Comparison of ENCODE assay signal across 25 cellular contexts in the genomic region with DNA sequence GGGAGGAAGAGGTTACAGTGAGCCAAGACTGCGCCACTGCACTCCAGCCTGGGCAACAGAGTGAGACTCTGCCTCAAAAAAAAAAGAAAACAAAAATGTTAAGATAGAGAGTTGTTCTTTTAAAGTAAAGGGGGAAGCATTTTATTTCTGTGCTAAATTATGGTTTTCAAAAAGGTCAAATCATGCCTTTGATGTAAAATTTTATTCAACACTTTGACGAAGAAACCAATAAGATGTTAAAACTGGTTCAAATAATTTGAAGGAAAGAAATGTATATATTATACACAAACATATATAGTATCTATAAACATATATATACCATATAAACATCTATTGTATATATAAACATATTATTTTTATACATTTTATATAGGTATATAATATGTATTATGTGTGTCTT. TPM values are rescaled to one million over a fixed set of nuclear protein-coding genes. Genes with fewer than 3 reads are reported as not detected.
A peak's percentile ranks its signal among the peaks of the same experiment; 100 is the strongest.
DNase-seq lines count a peak whose midpoint lies in the region; ATAC-seq, FAIRE-seq and TF ChIP-seq lines count a peak whose summit lies in the region.
"Had no signal": no experiment of that assay in that cellular context is flagged by ENCODE, and none has a peak within 500 bp of the region (broad histone marks: within the 10 kb centered on the region; RNA-seq: fewer than 3 reads in every experiment).

No MANE protein-coding gene starts in this region.

- no peak overlapping the region for H3K27ac Mint-ChIP-seq in natural killer cell
- H3K27ac Mint-ChIP-seq in activated CD8-positive, alpha-beta T cell treated with anti-CD3 and anti-CD28 coated beads, Interleukin-2, amount 10 ng/mL, durations not matched to agents 7 days and 5 days: no peak overlapping the region
- H3K27ac Mint-ChIP-seq: CD8-positive, alpha-beta memory T cell had no signal

- WGBS in pancreas, 2 donors: 94 to 95% methylated on average over 2 of the region's 2 CpGs

- CTCF ChIA-PET in HEK293 (lab: Yijun Ruan, JAX): no interaction called here
- CTCF ChIA-PET in activated CD8-positive, alpha-beta T cell treated with anti-CD3 and anti-CD28 coated beads, Interleukin-2, amount 10 ng/mL, durations not matched to agents 7 days and 5 days (lab: Charles Lee): no interaction called here

- no peaks in the 10 kb centered on the region for H3K36me3 Mint-ChIP-seq in natural killer cell
- peaks cover 4% of the 10 kb centered on the region for H3K36me3 Mint-ChIP-seq in activated CD8-positive, alpha-beta T cell treated with anti-CD3 and anti-CD28 coated beads, Interleukin-2, amount 10 ng/mL, durations not matched to agents 7 days and 5 days (ENCODE audit: low read depth)

- H3K27me3 Mint-ChIP-seq in natural killer cell (ENCODE audit: low read depth in 2 of 2): no peaks in the 10 kb centered on the region
- no peaks in the 10 kb centered on the region for H3K27me3 Mint-ChIP-seq in activated CD8-positive, alpha-beta T cell treated with anti-CD3 and anti-CD28 coated beads, Interleukin-2, amount 10 ng/mL, durations not matched to agents 7 days and 5 days (ENCODE audit: low read depth)
- H3K27me3 Mint-ChIP-seq: CD4-positive, alpha-beta memory T cell; CD4-positive, CD25-positive, alpha-beta regulatory T cell had no signal

- TF ChIP-seq CTCF in HEK293 (tag by site-specific recombination; IDR thresholded peaks at IDR 0.05) (no peak), pancreas (IDR thresholded peaks at IDR 0.05) (no peak), natural killer cell (IDR thresholded peaks at IDR 0.05) (no peak)

- FAIRE-seq in A204.1 (lab: Jason Lieb, UNC): peak; percentile 48
- peak; percentile 66 for FAIRE-seq in frontal cortex (lab: Jason Lieb, UNC)
- peak; percentile 5 for FAIRE-seq in pancreas (lab: Jason Lieb, UNC)
- FAIRE-seq: GM12891, GM19239 had no signal

- H3K36me3 ChIP-seq in HEK293 (ENCODE audit: control insufficient read depth in 2 of 2, insufficient read depth in 1 of 2, low read length in 2 of 2) (no peaks in the 10 kb centered on the region), pancreas (no peaks in the 10 kb centered on the region)
- H3K36me3 ChIP-seq: BE2C, BLaER1 had no signal

- POLR2A ChIA-PET in HEK293 (lab: Yijun Ruan, JAX): no interaction called here
- POLR2A ChIA-PET in activated CD8-positive, alpha-beta T cell treated with anti-CD3 and anti-CD28 coated beads, Interleukin-2, amount 10 ng/mL, durations not matched to agents 7 days and 5 days (lab: Charles Lee): no interaction called here

- DNase-seq in frontal cortex (ENCODE audit: low spot score in 2 of 2): no peak
- DNase-seq in pancreas: no peak
- DNase-seq in natural killer cell: no peak
- no peak for DNase-seq in activated CD8-positive, alpha-beta T cell treated with anti-CD3 and anti-CD28 coated beads, Interleukin-2, amount 10 ng/mL, durations not matched to agents 7 days and 5 days
- DNase-seq: ACHN; BE2C; C1 segment of cervical spinal cord; CD4-positive, alpha-beta memory T cell; CD4-positive, CD25-positive, alpha-beta regulatory T cell; CD8-positive, alpha-beta memory T cell; COR-L47; DMS 273 treated with DMSO at 0.1 percent for 48 hours; DMS153; DMS53; DMS79; DND-41; EL; GF-D8 had no signal

- intact Hi-C loops in pancreas (cut with DNase I): no loop called here
- intact Hi-C loops in natural killer cell (cut with micrococcal nuclease): no loop called here

- H3K27ac ChIP-seq in HEK293 (ENCODE audit: extremely low read depth, low read depth, low read length) (no peak overlapping the region), pancreas (no peak overlapping the region)
- H3K27ac ChIP-seq: 22Rv1, BLaER1 had no signal

- H3K4me3 Mint-ChIP-seq in natural killer cell: no peak overlapping the region
- H3K4me3 Mint-ChIP-seq in activated CD8-positive, alpha-beta T cell treated with anti-CD3 and anti-CD28 coated beads, Interleukin-2, amount 10 ng/mL, durations not matched to agents 7 days and 5 days: no peak overlapping the region
- H3K4me3 Mint-ChIP-seq: CD4-positive, alpha-beta memory T cell; CD4-positive, CD25-positive, alpha-beta regulatory T cell; CD8-positive, alpha-beta memory T cell had no signal

- no peaks in the 10 kb centered on the region for H3K9me3 Mint-ChIP-seq in natural killer cell
- H3K9me3 Mint-ChIP-seq in activated CD8-positive, alpha-beta T cell treated with anti-CD3 and anti-CD28 coated beads, Interleukin-2, amount 10 ng/mL, durations not matched to agents 7 days and 5 days (ENCODE audit: insufficient read depth): no peaks in the 10 kb centered on the region
- H3K9me3 Mint-ChIP-seq: CD4-positive, alpha-beta memory T cell; CD8-positive, alpha-beta memory T cell had no signal

- ATAC-seq in pancreas (no peak), GM21619 (IDR thresholded peaks at IDR 0.05; ENCODE audit: unreplicated experiment) (no peak), natural killer cell (no peak)
- no peak for ATAC-seq in activated CD8-positive, alpha-beta T cell treated with anti-CD3 and anti-CD28 coated beads, Interleukin-2, amount 10 ng/mL, durations not matched to agents 7 days and 5 days

- H3K4me1 ChIP-seq in HEK293 (ENCODE audit: control insufficient read depth, insufficient read depth, low read length) (no peaks in the 10 kb centered on the region), pancreas (no peaks in the 10 kb centered on the region)
- H3K4me1 ChIP-seq: BE2C had no signal

- no peaks in the 10 kb centered on the region for H3K4me1 Mint-ChIP-seq in natural killer cell
- H3K4me1 Mint-ChIP-seq in activated CD8-positive, alpha-beta T cell treated with anti-CD3 and anti-CD28 coated beads, Interleukin-2, amount 10 ng/mL, durations not matched to agents 7 days and 5 days (ENCODE audit: low read depth): peaks cover 5% of the 10 kb centered on the region
- H3K4me1 Mint-ChIP-seq: CD8-positive, alpha-beta memory T cell had no signal

- no peaks in the 10 kb centered on the region for H3K27me3 ChIP-seq in pancreas
- H3K27me3 ChIP-seq: BE2C, BLaER1 had no signal

- H3K9me3 ChIP-seq in HEK293 (ENCODE audit: control insufficient read depth, insufficient read depth, low read depth, low read length): no peaks in the 10 kb centered on the region
- H3K9me3 ChIP-seq in pancreas: no peaks in the 10 kb centered on the region
- H3K9me3 ChIP-seq: BE2C, BLaER1 had no signal

- H3K4me3 ChIP-seq in HEK293 (ENCODE audit: low read depth, low read length): no peak overlapping the region
- H3K4me3 ChIP-seq in pancreas: no peak overlapping the region
- H3K4me3 ChIP-seq: BLaER1 had no signal

TF ChIP-seq in HEK293, 187 proteins besides CTCF, POLR2A, EP300 and RAD21:
- TF ChIP-seq ZNF48 (tag by site-specific recombination; IDR thresholded peaks at IDR 0.05): no peak
- TF ChIP-seq ZNF510 (tag by site-specific recombination; IDR thresholded peaks at IDR 0.05; ENCODE audit: insufficient replicate concordance): peak; percentile 97

RNA-seq across cellular contexts. Expression of a gene that starts 43.4 kb away (rescaled TPM):
- 3.3 TPM for total RNA-seq in frontal cortex
- 10 to 100 TPM; 45.1 to 89.1 (median 61.7) TPM for total RNA-seq in pancreas
- polyA plus RNA-seq in pancreas: 10 to 100 TPM; 43.4 to 46.5 TPM
- 1 to 10 TPM; 7.2 to 9.9 (median 7.9) TPM for total RNA-seq in natural killer cell
- 1 to 10 TPM; 2.5 to 3.8 TPM for total RNA-seq in activated CD8-positive, alpha-beta T cell treated with anti-CD3 and anti-CD28 coated beads, Interleukin-2, amount 10 ng/mL, durations not matched to agents 7 days and 5 days

RNA-seq across cellular contexts. Expression of a gene that starts 49.8 kb away (rescaled TPM):
- total RNA-seq in frontal cortex (34.6 TPM), pancreas (1 to 10 TPM; 2.4 to 4.1 (median 2.7) TPM), natural killer cell (10 to 100 TPM; 24.1 to 88.1 (median 28.2) TPM)
- 1 to 10 TPM; 2.9 to 3.0 TPM for polyA plus RNA-seq in pancreas
- 100 to 1,000 TPM; 165 to 166 TPM for total RNA-seq in activated CD8-positive, alpha-beta T cell treated with anti-CD3 and anti-CD28 coated beads, Interleukin-2, amount 10 ng/mL, durations not matched to agents 7 days and 5 days

Comparison
In these comparisons a context has a peak if more than half of its experiments do, and no peak if none do; other contexts are left out.
1. RNA of a gene that starts 43.4 kb away (total RNA-seq): 45.1 to 89.1 TPM in pancreas; 7.2 to 9.9 TPM in natural killer cell, 2.5 to 3.8 TPM in activated CD8-positive, alpha-beta T cell treated with anti-CD3 and anti-CD28 coated beads, Interleukin-2, amount 10 ng/mL, durations not matched to agents 7 days and 5 days and 3.3 TPM in frontal cortex (single experiment); every median in the first group is over 4 times any median in the second.